Comparison of ENCODE assay signal across 1 cellular context in the genomic region with DNA sequence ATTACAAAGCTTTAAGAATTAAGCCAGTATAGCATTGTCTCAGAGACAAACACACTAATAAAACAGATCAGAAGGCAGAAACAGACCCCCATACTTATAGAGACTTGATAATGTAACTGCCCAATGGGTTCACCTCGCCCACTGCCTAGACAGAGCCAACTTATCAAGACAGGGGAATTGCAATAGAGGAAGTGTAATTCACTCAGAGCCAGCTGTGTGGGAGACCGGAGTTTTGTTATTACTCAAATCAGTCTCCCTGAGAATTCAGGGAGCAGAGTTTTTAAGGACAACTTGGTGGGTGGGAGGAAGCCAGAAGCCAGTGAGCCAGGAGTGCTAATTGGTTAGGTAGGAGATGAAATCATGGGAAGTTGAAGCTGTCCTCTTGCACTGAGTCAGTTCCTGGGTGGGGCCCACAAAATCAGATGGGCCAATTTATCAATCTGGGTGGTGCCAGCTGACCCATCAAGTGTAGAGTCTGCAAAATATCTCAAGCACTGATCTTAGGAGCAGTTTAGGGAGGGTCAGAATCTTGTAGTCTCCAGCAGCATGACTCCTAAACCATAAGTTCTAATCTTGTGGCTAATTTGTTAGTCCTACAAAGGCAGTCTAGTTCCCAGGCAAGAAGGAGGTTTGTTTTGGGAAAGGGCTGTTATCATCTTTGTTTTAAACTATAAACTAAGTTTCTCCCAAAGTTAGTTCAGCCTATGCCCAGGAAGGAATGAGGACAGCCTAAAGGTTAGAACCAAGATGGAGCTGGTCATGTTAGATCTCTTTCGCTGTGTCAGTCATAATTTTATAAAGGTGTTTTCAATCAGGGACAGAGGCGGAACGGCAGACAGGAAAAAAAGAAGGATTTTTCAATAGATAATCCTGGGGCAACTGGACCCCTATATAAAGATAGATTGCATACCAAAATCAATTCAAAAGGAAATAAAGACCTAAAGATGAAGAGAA.
TF ChIP-seq lines count a peak whose summit lies in the region.

No MANE protein-coding gene starts in this region.

TF ChIP-seq in K562, 482 proteins besides CTCF, POLR2A, EP300 and RAD21:
- TF ChIP-seq, protein P1, sequence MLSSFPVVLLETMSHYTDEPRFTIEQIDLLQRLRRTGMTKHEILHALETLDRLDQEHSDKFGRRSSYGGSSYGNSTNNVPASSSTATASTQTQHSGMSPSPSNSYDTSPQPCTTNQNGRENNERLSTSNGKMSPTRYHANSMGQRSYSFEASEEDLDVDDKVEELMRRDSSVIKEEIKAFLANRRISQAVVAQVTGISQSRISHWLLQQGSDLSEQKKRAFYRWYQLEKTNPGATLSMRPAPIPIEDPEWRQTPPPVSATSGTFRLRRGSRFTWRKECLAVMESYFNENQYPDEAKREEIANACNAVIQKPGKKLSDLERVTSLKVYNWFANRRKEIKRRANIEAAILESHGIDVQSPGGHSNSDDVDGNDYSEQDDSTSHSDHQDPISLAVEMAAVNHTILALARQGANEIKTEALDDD (IDR thresholded peaks at IDR 0.05), result peak; percentile 52; the same call in 1 of the 2 replicates
- TF ChIP-seq PYGO2 (tag; IDR thresholded peaks at IDR 0.05) (0 out of 2 replicates have a peak, but pooled peaks have one; percentile 51), DIDO1 (tag; IDR thresholded peaks at IDR 0.05; ENCODE audit: low read depth) (0 out of 2 replicates have a peak, but pooled peaks have one; percentile 54), SMAD4 (CRISPR knock-in tag; conservative IDR thresholded peaks at IDR 0.05) (0 out of 2 replicates have a peak, but pooled peaks have one; percentile 17), ILK (tag; IDR thresholded peaks at IDR 0.05; ENCODE audit: borderline replicate concordance, low read depth) (0 out of 2 replicates have a peak, but pooled peaks have one; percentile 48), SPI1 (IDR thresholded peaks at IDR 0.05; ENCODE audit: borderline replicate concordance, low read depth, low read length) (peak; percentile 57; the same call in 1 of the 2 replicates), PTTG1 (tag; IDR thresholded peaks at IDR 0.05; ENCODE audit: low read depth) (0 out of 2 replicates have a peak, but pooled peaks have one; percentile 46), DDX20 (tag; IDR thresholded peaks at IDR 0.05; ENCODE audit: low read depth) (peak; percentile 56; the same call in 1 of the 2 replicates)
- TF ChIP-seq, protein P2, sequence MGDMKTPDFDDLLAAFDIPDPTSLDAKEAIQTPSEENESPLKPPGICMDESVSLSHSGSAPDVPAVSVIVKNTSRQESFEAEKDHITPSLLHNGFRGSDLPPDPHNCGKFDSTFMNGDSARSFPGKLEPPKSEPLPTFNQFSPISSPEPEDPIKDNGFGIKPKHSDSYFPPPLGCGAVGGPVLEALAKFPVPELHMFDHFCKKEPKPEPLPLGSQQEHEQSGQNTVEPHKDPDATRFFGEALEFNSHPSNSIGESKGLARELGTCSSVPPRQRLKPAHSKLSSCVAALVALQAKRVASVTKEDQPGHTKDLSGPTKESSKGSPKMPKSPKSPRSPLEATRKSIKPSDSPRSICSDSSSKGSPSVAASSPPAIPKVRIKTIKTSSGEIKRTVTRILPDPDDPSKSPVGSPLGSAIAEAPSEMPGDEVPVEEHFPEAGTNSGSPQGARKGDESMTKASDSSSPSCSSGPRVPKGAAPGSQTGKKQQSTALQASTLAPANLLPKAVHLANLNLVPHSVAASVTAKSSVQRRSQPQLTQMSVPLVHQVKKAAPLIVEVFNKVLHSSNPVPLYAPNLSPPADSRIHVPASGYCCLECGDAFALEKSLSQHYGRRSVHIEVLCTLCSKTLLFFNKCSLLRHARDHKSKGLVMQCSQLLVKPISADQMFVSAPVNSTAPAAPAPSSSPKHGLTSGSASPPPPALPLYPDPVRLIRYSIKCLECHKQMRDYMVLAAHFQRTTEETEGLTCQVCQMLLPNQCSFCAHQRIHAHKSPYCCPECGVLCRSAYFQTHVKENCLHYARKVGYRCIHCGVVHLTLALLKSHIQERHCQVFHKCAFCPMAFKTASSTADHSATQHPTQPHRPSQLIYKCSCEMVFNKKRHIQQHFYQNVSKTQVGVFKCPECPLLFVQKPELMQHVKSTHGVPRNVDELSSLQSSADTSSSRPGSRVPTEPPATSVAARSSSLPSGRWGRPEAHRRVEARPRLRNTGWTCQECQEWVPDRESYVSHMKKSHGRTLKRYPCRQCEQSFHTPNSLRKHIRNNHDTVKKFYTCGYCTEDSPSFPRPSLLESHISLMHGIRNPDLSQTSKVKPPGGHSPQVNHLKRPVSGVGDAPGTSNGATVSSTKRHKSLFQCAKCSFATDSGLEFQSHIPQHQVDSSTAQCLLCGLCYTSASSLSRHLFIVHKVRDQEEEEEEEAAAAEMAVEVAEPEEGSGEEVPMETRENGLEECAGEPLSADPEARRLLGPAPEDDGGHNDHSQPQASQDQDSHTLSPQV (IDR thresholded peaks at IDR 0.05), result peak; percentile 52; the same call in 1 of the 2 replicates
